In genomic region chr2:238173692-238174091, GRCh38 we compare ENCODE assay signal across 16 cellular contexts. TPM values are rescaled to one million over a fixed set of nuclear protein-coding genes. Genes with fewer than 3 reads are reported as not detected.
DNase-seq lines count a peak whose midpoint lies in the region; ATAC-seq, FAIRE-seq and TF ChIP-seq lines count a peak whose summit lies in the region.
"Had no signal": no experiment of that assay in that cellular context is flagged by ENCODE, and none has a peak within 500 bp of the region (broad histone marks: within the 10 kb centered on the region; RNA-seq: fewer than 3 reads in every experiment).

No MANE protein-coding gene starts in this region.

- H3K27ac ChIP-seq in DND-41 (ENCODE audit: low read length) (no peak overlapping the region), mesendoderm (ENCODE audit: low read depth, low read length) (no peak overlapping the region)
- H3K27ac ChIP-seq: sigmoid colon, SJCRH30 had no signal

- H3K4me2 ChIP-seq in DND-41 (ENCODE audit: insufficient read depth, low read length) (no peak overlapping the region), mesendoderm (ENCODE audit: low read length) (no peak overlapping the region)

- no peak overlapping the region for H3K18ac ChIP-seq in mesendoderm (ENCODE audit: low read length)

- H2BK5ac ChIP-seq in mesendoderm (ENCODE audit: low read length): no peak overlapping the region

- H3K9ac ChIP-seq in DND-41 (ENCODE audit: low read depth, low read length) (no peak overlapping the region), mesendoderm (ENCODE audit: low read length) (no peak overlapping the region)

- no peak overlapping the region for H3K27ac Mint-ChIP-seq in HFFc6
- H3K27ac Mint-ChIP-seq: CD8-positive, alpha-beta T cell had no signal

- H3K79me2 ChIP-seq in DND-41 (ENCODE audit: insufficient read depth, low read length): no peaks in the 10 kb centered on the region
- H3K79me2 ChIP-seq in mesendoderm (ENCODE audit: control insufficient read depth, insufficient read depth, low read length): no peaks in the 10 kb centered on the region

- H3K36me3 Mint-ChIP-seq in HFFc6 (ENCODE audit: low read depth): peaks cover 45% of the 10 kb centered on the region

- H3K4me3 ChIP-seq in DND-41 (ENCODE audit: low read depth in 1 of 2, low read length in 2 of 2) (no peak overlapping the region), cardiac fibroblast (replicated peaks in 1 of 2; ENCODE audit: low read depth in 2 of 2, low read length in 2 of 2) (no peak overlapping the region), mesendoderm (ENCODE audit: low read length) (no peak overlapping the region)
- H3K4me3 ChIP-seq: lung, sigmoid colon, SJCRH30 had no signal

- H3K23ac ChIP-seq in mesendoderm (ENCODE audit: low read length): no peak overlapping the region

- no peak for DNase-seq in DND-41
- DNase-seq in HFFc6: no peak
- DNase-seq in cardiac fibroblast (ENCODE audit: low read depth in 2 of 2): no peak
- peak; percentile 26 for DNase-seq in mesendoderm
- DNase-seq in HTR-8/SVneo (ENCODE audit: insufficient read length, low spot score): no peak
- DNase-seq in stimulated activated naive CD4-positive, alpha-beta T cell (lab: John Stamatoyannopoulos, UW): no peak
- no peak for DNase-seq in activated CD8-positive, alpha-beta memory T cell treated with anti-CD3 and anti-CD28 coated beads, Interleukin-2, amount 50 U/mL, for 48 hours
- DNase-seq in T-helper 1 cell: no peak
- DNase-seq: activated naive CD4-positive, alpha-beta T cell treated with anti-CD3 and anti-CD28 coated beads, Interleukin-2, amount 50 U/mL, for 16 hours; CD8-positive, alpha-beta T cell; NK-92 treated with Interleukin-12 subunit alpha and Interleukin-12 subunit beta, amount 100 ng/mL, for 24 hours; sigmoid colon; SJCRH30; stimulated activated CD4-positive, alpha-beta T cell treated with anti-CD3 and anti-CD28 coated beads, Interleukin-4, amount 100 ng/mL, for 24 hours had no signal

- H3K27me3 Mint-ChIP-seq in HFFc6 (ENCODE audit: insufficient read depth): peaks cover 6% of the 10 kb centered on the region; the same call in 1 of the 2 replicates

- H3K4me1 ChIP-seq in DND-41 (ENCODE audit: insufficient read depth, low read length) (no peaks in the 10 kb centered on the region), mesendoderm (ENCODE audit: control insufficient read depth, low read depth, low read length) (no peaks in the 10 kb centered on the region)

- H3K27me3 ChIP-seq in DND-41 (ENCODE audit: insufficient read depth, low read length, poor library complexity): no peaks in the 10 kb centered on the region
- H3K27me3 ChIP-seq in mesendoderm (ENCODE audit: insufficient read depth, low read length, poor library complexity): no peaks in the 10 kb centered on the region
- H3K27me3 ChIP-seq: sigmoid colon, SJCRH30 had no signal

- no peaks in the 10 kb centered on the region for H3K9me3 Mint-ChIP-seq in HFFc6
- H3K9me3 Mint-ChIP-seq: CD8-positive, alpha-beta T cell had no signal

- no peak for FAIRE-seq in HTR-8/SVneo (lab: Jason Lieb, UNC)

- no peak overlapping the region for H3K4ac ChIP-seq in mesendoderm (ENCODE audit: low read depth, low read length)

- no peaks in the 10 kb centered on the region for H3K9me3 ChIP-seq in DND-41 (ENCODE audit: insufficient read depth, low read length, severe bottlenecking)
- H3K9me3 ChIP-seq: sigmoid colon, SJCRH30 had no signal

- H3K4me3 Mint-ChIP-seq in HFFc6: no peak overlapping the region
- H3K4me3 Mint-ChIP-seq: CD8-positive, alpha-beta T cell had no signal

- H4K20me1 ChIP-seq in DND-41 (ENCODE audit: insufficient read depth, low read length): peaks cover 20% of the 10 kb centered on the region

- H2AFZ ChIP-seq in DND-41 (ENCODE audit: low read depth, low read length): no peak overlapping the region

- H2AK5ac ChIP-seq in mesendoderm (ENCODE audit: low read length): no peak overlapping the region

- H3K56ac ChIP-seq in mesendoderm (ENCODE audit: low read length): no peak overlapping the region

- TF ChIP-seq CTCF in DND-41 (IDR thresholded peaks at IDR 0.05; ENCODE audit: borderline replicate concordance, extremely low read depth, low read length, poor library complexity, severe bottlenecking) (peak; percentile 54), HFFc6 (IDR thresholded peaks at IDR 0.05) (peak; percentile 45; the same call in 1 of the 2 replicates), cardiac fibroblast (IDR thresholded peaks at IDR 0.05; ENCODE audit: low read depth, low read length) (peak; percentile 9)

- no peaks in the 10 kb centered on the region for H3K79me1 ChIP-seq in mesendoderm (ENCODE audit: low read length)

- no peak overlapping the region for H4K8ac ChIP-seq in mesendoderm (ENCODE audit: low read depth, low read length)

- ATAC-seq in DND-41 (ENCODE audit: insufficient read depth, low read depth): 0 out of 3 replicates have a peak, but pooled peaks have one; percentile 59
- ATAC-seq: CD8-positive, alpha-beta T cell had no signal

- no peak overlapping the region for H2BK15ac ChIP-seq in mesendoderm (replicated peaks; ENCODE audit: low read depth)

- no peak overlapping the region for H2BK120ac ChIP-seq in mesendoderm (ENCODE audit: low read depth, low read length)

- no CpG with 5 or more reads among the region's 2 CpGs for WGBS in mesendoderm (ENCODE audit: extremely low coverage, insufficient coverage, low lambda C conversion rate)

- no peak overlapping the region for H4K5ac ChIP-seq in mesendoderm (ENCODE audit: low read length)

- H3K4me1 Mint-ChIP-seq in HFFc6 (ENCODE audit: low read depth): peaks cover 46% of the 10 kb centered on the region

- H3K36me3 ChIP-seq in DND-41 (ENCODE audit: insufficient read depth, low read length) (peaks cover 94% of the 10 kb centered on the region), mesendoderm (ENCODE audit: control insufficient read depth, insufficient read depth, low read length) (peaks cover 14% of the 10 kb centered on the region)

RNA-seq across cellular contexts. Expression of gene ERFE, which starts 14.9 kb away (rescaled TPM):
- total RNA-seq in HFFc6 (2021; fragmentation: NEBNext Ultra II Directional; extraction: Animal tissue kit (Norgen Biotek cat#: 25700)): under 1 TPM in 5 of 6 experiments, not detected in 1; 0.19 to 0.46 (median 0.41) TPM
- 0.39 TPM for polyA plus RNA-seq in mesendoderm (2013, experiment 1 of 2)
- polyA plus RNA-seq in mesendoderm (2013, experiment 2 of 2): 0.41 TPM
- total RNA-seq: CD8-positive, alpha-beta T cell had no signal

RNA-seq across cellular contexts. Expression of gene ILKAP, which starts 29.8 kb away (rescaled TPM):
- total RNA-seq in HFFc6 (2021; fragmentation: NEBNext Ultra II Directional; extraction: Animal tissue kit (Norgen Biotek cat#: 25700)): 10 to 100 TPM; 27.3 to 34.3 (median 28.6) TPM
- polyA plus RNA-seq in mesendoderm (2013, experiment 1 of 2): 25.4 TPM
- polyA plus RNA-seq in mesendoderm (2013, experiment 2 of 2): 25.4 TPM

RNA-seq across cellular contexts. Expression of gene KLHL30, which starts 35.2 kb away (rescaled TPM):
- under 1 TPM in 4 of 6 experiments, not detected in 2; 0.05 to 0.14 (median 0.12) TPM for total RNA-seq in HFFc6 (2021; fragmentation: NEBNext Ultra II Directional; extraction: Animal tissue kit (Norgen Biotek cat#: 25700))
- polyA plus RNA-seq in mesendoderm (2013, experiment 1 of 2): 0.03 TPM
- polyA plus RNA-seq in mesendoderm (2013, experiment 2 of 2): not detected
- total RNA-seq: CD8-positive, alpha-beta T cell; cerebellum had no signal
